In the genomic region with DNA sequence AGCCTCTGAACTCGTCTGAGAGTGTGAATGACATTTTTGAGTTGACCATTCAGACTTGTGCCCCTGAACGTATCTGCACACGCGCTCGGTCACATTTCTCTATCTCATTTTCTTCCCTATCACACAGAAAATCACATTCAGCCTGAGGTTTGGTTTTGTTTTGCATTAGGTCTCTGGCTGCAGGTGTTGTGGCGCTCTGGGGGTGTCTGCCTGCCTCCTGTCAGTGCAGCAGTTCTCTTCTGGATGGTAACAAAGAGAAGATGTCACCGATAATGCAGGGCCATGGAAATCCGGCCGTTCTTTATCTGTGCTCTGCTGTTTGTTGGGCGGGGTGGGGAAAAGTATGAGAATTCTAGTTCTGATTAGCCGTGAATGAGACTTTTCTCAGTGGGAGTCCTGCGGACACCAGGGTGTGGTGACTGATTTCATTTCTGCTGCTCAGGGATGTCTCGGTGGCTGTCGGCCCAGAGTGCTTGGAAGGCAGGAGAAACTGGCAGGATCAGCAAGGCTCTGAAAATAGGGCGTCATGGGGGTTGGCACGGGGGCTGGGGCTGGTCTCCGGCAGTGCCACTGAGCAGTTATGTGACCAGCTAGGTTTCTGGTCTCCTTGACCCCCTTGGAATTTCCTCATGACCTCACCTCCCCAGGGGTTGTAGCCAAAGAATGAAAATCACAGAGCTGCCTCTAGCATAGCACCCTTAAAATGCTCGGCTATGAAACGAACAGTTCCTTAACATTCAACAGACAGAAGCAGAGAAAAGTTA, we compare ENCODE assay signal across 8 cellular contexts. TPM values are rescaled to one million over a fixed set of nuclear protein-coding genes. Genes with fewer than 3 reads are reported as not detected.
DNase-seq lines count a peak whose midpoint lies in the region; ATAC-seq, FAIRE-seq and TF ChIP-seq lines count a peak whose summit lies in the region.

No MANE protein-coding gene starts in this region.

- H3K36me3 ChIP-seq in Karpas-422 (ENCODE audit: insufficient read depth, low read length) (no peaks in the 10 kb centered on the region), small intestine (ENCODE audit: control insufficient read depth in 2 of 2, insufficient read depth in 2 of 2, low read length in 2 of 2) (no peaks in the 10 kb centered on the region)

- no peaks in the 10 kb centered on the region for H3K27me3 ChIP-seq in Karpas-422 (ENCODE audit: low read length)
- no peaks in the 10 kb centered on the region for H3K27me3 ChIP-seq in small intestine (ENCODE audit: control insufficient read depth in 2 of 2, insufficient read depth in 2 of 2, low read length in 2 of 2)

- H3K9me3 ChIP-seq in Karpas-422 (ENCODE audit: low read length), result no peaks in the 10 kb centered on the region
- H3K9me3 ChIP-seq in small intestine (ENCODE audit: control insufficient read depth, low read depth), result no peaks in the 10 kb centered on the region

- H3K4me2 ChIP-seq in Karpas-422 (ENCODE audit: low read depth, low read length, poor library complexity, severe bottlenecking), result no peak overlapping the region

- H3K4me1 ChIP-seq in Karpas-422 (ENCODE audit: low read length) (0 out of 2 replicates have a peak, but pooled peaks cover 3% of the 10 kb centered on the region), small intestine (ENCODE audit: control insufficient read depth in 2 of 2, insufficient read depth in 1 of 2, low read depth in 1 of 2, low read length in 1 of 2) (no peaks in the 10 kb centered on the region)

- in situ Hi-C loops in ACHN (cut with HindIII; ENCODE audit: low pct_ligation_motif_present, low pct_unique_long_range_greater_than_20kb, low sequenced_read_pairs) (no loop called here), SK-MEL-5 (cut with HindIII; ENCODE audit: low pct_unique_long_range_greater_than_20kb, low sequenced_read_pairs) (no loop called here)

- TF ChIP-seq CTCF in fibroblast of villous mesenchyme (IDR thresholded peaks at IDR 0.05; ENCODE audit: insufficient read depth, low read depth, low read length), result no peak
- TF ChIP-seq CTCF in nephron progenitor cell (IDR thresholded peaks at IDR 0.05), result no peak

- no peaks in the 10 kb centered on the region for H3K79me2 ChIP-seq in Karpas-422 (ENCODE audit: low read length)

- H2AFZ ChIP-seq in Karpas-422 (ENCODE audit: low read length), result no peak overlapping the region

- WGBS in small intestine, 3 donors, result 52 to 79% (median 76%) methylated on average over 19 of the region's 19 CpGs

- peaks cover 52% of the 10 kb centered on the region for H3K36me3 Mint-ChIP-seq in nephron progenitor cell (ENCODE audit: low read depth)

- peaks cover 76% of the 10 kb centered on the region for H3K4me1 Mint-ChIP-seq in nephron progenitor cell

- no peak for FAIRE-seq in small intestine (lab: Jason Lieb, UNC)

- no peaks in the 10 kb centered on the region for H4K20me1 ChIP-seq in Karpas-422 (ENCODE audit: insufficient read depth, low read depth, low read length)

- no peaks in the 10 kb centered on the region for H3K9me2 ChIP-seq in Karpas-422 (replicated peaks; ENCODE audit: insufficient read depth, low read length)

- H3K4me3 ChIP-seq in fibroblast of villous mesenchyme (ENCODE audit: low read depth, low read length), result peak overlapping the region; percentile 17
- no peak overlapping the region for H3K4me3 ChIP-seq in Karpas-422 (ENCODE audit: low read length)
- no peak overlapping the region for H3K4me3 ChIP-seq in small intestine (ENCODE audit: low read depth in 1 of 2, low read length in 2 of 2)

- H3K9me3 Mint-ChIP-seq in nephron progenitor cell, result peaks cover 16% of the 10 kb centered on the region

- no peak overlapping the region for H3K27ac ChIP-seq in Karpas-422 (ENCODE audit: low read length)
- H3K27ac ChIP-seq in small intestine (ENCODE audit: low read depth in 1 of 2, low read length in 1 of 2), result peak overlapping the region in 1 of 2 donors; percentile 60

- no peak overlapping the region for H3K9ac ChIP-seq in Karpas-422 (ENCODE audit: low read length)

- H3K4me3 Mint-ChIP-seq in nephron progenitor cell, result peak overlapping the region; percentile 18

- H3K27me3 Mint-ChIP-seq in nephron progenitor cell (ENCODE audit: low read depth, poor library complexity), result no peaks in the 10 kb centered on the region

- no peak for ATAC-seq in GM19035 (IDR thresholded peaks at IDR 0.05; ENCODE audit: unreplicated experiment)

- DNase-seq in ACHN (peak; percentile 72), SK-MEL-5 (ENCODE audit: low read depth, low spot score) (peak; percentile 78), fibroblast of villous mesenchyme (ENCODE audit: low read depth) (peak; percentile 51), nephron progenitor cell (peak; percentile 23), Karpas-422 (no peak), small intestine (no peak)
- DNase-seq in effector CD4-positive, alpha-beta T cell, result no peak

- peak overlapping the region; percentile 98 for H3K27ac Mint-ChIP-seq in nephron progenitor cell

RNA-seq across cellular contexts. Expression of gene RNF113B, which starts 5.1 kb away (rescaled TPM):
- not detected in 2 replicates for total RNA-seq in SK-MEL-5 (2014; rRNA removed; shearing (Covaris generic))
- not detected in 2 replicates for polyA plus RNA-seq in SK-MEL-5 (2015; cell fraction: cytosol; rRNA removed)
- polyA plus RNA-seq in SK-MEL-5 (2015; cell fraction: nucleus; rRNA removed), result not detected in 2 replicates
- not detected in 2 replicates for total RNA-seq in fibroblast of villous mesenchyme
- total RNA-seq in Karpas-422 (2014; rRNA removed; shearing (Covaris generic); ENCODE audit: low replicate concordance), result not detected in 2 replicates
- not detected for polyA plus RNA-seq in small intestine

RNA-seq across cellular contexts. Expression of gene FARP1, which starts 29.1 kb away (rescaled TPM):
- 39.8 and 49.0 TPM in 2 replicates for total RNA-seq in SK-MEL-5 (2014; rRNA removed; shearing (Covaris generic))
- polyA plus RNA-seq in SK-MEL-5 (2015; cell fraction: cytosol; rRNA removed), result 71.4 and 92.7 TPM in 2 replicates
- polyA plus RNA-seq in SK-MEL-5 (2015; cell fraction: nucleus; rRNA removed), result 115 and 209 TPM in 2 replicates
- 110 and 125 TPM in 2 replicates for total RNA-seq in fibroblast of villous mesenchyme
- total RNA-seq in Karpas-422 (2014; rRNA removed; shearing (Covaris generic); ENCODE audit: low replicate concordance), result not detected in 2 replicates
- polyA plus RNA-seq in small intestine, result 1 to 10 TPM in 2 of 3 donors, under 1 TPM in 1; 0.89 to 8.6 (median 3.8) TPM

Comparison
In these comparisons a context has a peak if more than half of its experiments do, and no peak if none do; other contexts are left out.
1. DNase-seq: peak in ACHN (single experiment), SK-MEL-5 (single experiment), fibroblast of villous mesenchyme (single experiment) and nephron progenitor cell (single experiment); none in effector CD4-positive, alpha-beta T cell (single experiment), Karpas-422 (single experiment) and small intestine (single experiment).
2. RNA of gene FARP1, which starts 29.1 kb away (total RNA-seq): 110 to 125 TPM in fibroblast of villous mesenchyme and 39.8 to 49.0 TPM in SK-MEL-5; not detected in Karpas-422; every median in the first group is over 10 times any median in the second.